In genomic region chr15:93051236-93052089, GRCh38 we compare ENCODE assay signal across 26 cellular contexts. TPM values are rescaled to one million over a fixed set of nuclear protein-coding genes. Genes with fewer than 3 reads are reported as not detected.
"Had no signal": no experiment of that assay in that cellular context is flagged by ENCODE, and none has a peak within 500 bp of the region (broad histone marks: within the 10 kb centered on the region; RNA-seq: fewer than 3 reads in every experiment).

No MANE protein-coding gene starts in this region.

- DNase-seq: activated CD4-positive, alpha-beta memory T cell treated with anti-CD3 and anti-CD28 coated beads for 36 hours; activated CD4-positive, alpha-beta T cell treated with anti-CD3 and anti-CD28 coated beads, Interleukin-2, amount 10 ng/mL, durations not matched to agents 7 days and 5 days; activated CD4-positive, CD25-positive, alpha-beta regulatory T cell; activated CD8-positive, alpha-beta memory T cell treated with anti-CD3 and anti-CD28 coated beads for 24 hours; activated effector memory CD4-positive, alpha-beta T cell treated with anti-CD3 and anti-CD28 coated beads, Interleukin-2, amount 50 U/mL, for 16 hours; activated naive CD4-positive, alpha-beta T cell treated with Interleukin-2 at 50 U/mL for 16 hours; activated naive CD8-positive, alpha-beta T cell treated with anti-CD3 and anti-CD28 coated beads, Interleukin-2, amount 50 U/mL, for 24 hours; activated T-cell treated with anti-CD3 and anti-CD28 coated beads, Interleukin-2, amount 50 U/mL, for 4 hours; amniotic stem cell; NCI-H1048; NCI-H146; NCI-H1930; NCI-H2171 treated with DMSO at 0.1 percent for 48 hours; NCI-H226; NCI-H526; NCI-H82; RPMI8226; T-cell; T-helper 2 cell; T1000 had no signal

- H3K27me3 ChIP-seq: ascending aorta, cardiac muscle cell had no signal

- H3K36me3 ChIP-seq: cardiac muscle cell had no signal

- H3K27ac ChIP-seq: ascending aorta, cardiac muscle cell, SK-N-MC, VCaP had no signal

- H3K4me3 ChIP-seq: ascending aorta, cardiac muscle cell, SK-N-MC had no signal

RNA-seq across cellular contexts. Expression of gene RGMA, which starts 37.5 kb away (rescaled TPM):
- total RNA-seq: M059J, OCI-LY7 had no signal
